ENCODE assay signal across 19 cellular contexts in the genomic region with DNA sequence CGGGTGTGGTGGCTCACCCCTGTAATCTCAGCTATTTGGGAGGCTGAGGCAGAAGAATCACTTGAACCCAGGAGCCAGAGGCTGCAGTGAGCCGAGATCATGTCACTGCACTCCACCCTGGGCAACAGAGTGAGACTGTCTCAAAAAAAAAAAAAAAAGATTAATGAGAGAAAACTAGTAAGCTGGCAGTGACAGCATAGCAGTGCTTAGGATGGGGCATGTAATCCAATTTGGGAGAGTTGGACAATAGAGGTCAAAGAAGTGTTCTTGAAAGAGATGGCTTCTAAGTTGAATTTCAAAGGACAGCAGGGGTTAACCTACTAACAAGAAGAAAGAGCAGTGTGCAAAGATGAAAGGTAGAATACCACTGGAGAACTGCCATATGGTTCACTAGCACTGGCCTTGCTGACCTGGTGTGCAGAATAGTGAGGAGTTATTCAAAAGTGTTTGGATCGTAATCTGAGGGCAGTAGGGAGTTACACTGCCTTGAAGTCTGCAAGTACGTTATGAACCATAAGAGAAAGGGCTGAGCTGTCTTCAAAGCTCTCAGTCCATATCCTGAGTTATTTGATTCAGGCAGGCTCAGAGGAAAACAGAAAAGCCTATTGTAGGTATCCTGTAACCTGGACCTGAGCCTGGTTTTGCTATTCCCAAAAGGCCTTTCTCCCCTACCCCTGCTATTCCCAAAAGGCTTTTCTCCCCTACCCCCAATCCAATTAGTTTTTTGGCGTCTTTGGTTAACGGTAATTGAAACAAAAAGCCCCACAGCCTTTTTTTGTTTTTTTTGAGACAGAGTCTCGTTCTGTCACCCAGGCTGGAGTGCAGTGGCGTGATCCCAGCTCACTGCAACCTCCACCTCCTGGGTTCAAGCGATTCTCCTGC. TPM values are rescaled to one million over a fixed set of nuclear protein-coding genes. Genes with fewer than 3 reads are reported as not detected.
DNase-seq lines count a peak whose midpoint lies in the region; FAIRE-seq and TF ChIP-seq lines count a peak whose summit lies in the region.
"Had no signal": no experiment of that assay in that cellular context is flagged by ENCODE, and none has a peak within 500 bp of the region (broad histone marks: within the 10 kb centered on the region; RNA-seq: fewer than 3 reads in every experiment).

No MANE protein-coding gene starts in this region.

- H3K36me3 Mint-ChIP-seq in T-helper 2 cell treated with Interferon-gamma antibody and Interleukin-4, amounts not matched to agents 5 μg/mL and 100 μg/mL, for 36 hours (ENCODE audit: low read depth) = peaks cover 28% of the 10 kb centered on the region

- no peak for DNase-seq in T-helper 2 cell treated with Interferon-gamma antibody and Interleukin-4, amounts not matched to agents 5 μg/mL and 100 μg/mL, for 36 hours (ENCODE audit: low spot score)
- DNase-seq in T-helper 2 cell = no peak
- peak; percentile 36 for DNase-seq in D341Med (ENCODE audit: low spot score)
- DNase-seq in RWPE1 (ENCODE audit: low spot score) = no peak
- no peak for DNase-seq in cerebellar cortex (ENCODE audit: low spot score)
- no peak for DNase-seq in GM12892 (ENCODE audit: insufficient read length)
- DNase-seq in SHP77 (lab: John Stamatoyannopoulos, UW) = no peak
- DNase-seq: activated CD4-positive, alpha-beta T cell treated with anti-CD3 and anti-CD28 coated beads for 48 hours; activated gamma-delta T cell treated with Interleukin-2 at 50 U/mL for 16 hours; Caco-2; foreskin keratinocyte; NCI-H1105; Peyer's patch; stimulated activated CD4-positive, alpha-beta T cell treated with anti-CD3 and anti-CD28 coated beads, Interleukin-4, amount 100 ng/mL, for 24 hours; T-helper 17 cell had no signal

- peaks cover 8% of the 10 kb centered on the region for H3K4me1 ChIP-seq in iPS-15b (ENCODE audit: control insufficient read depth, insufficient read depth, low read length)
- H3K4me1 ChIP-seq: Caco-2 had no signal

- no peaks in the 10 kb centered on the region for H3K27me3 Mint-ChIP-seq in T-helper 2 cell treated with Interferon-gamma antibody and Interleukin-4, amounts not matched to agents 5 μg/mL and 100 μg/mL, for 36 hours (ENCODE audit: low read depth)
- H3K27me3 Mint-ChIP-seq: T-helper 17 cell had no signal

- CTCF ChIA-PET in RWPE1 (lab: Yijun Ruan, JAX) = interaction anchor here (0.6 kb wide), 1 partner anchor 30 kb away, joined by 4 read pairs; no protein-coding TSS in a partner anchor

- peak overlapping the region; percentile 28 for H3K27ac ChIP-seq in RWPE1
- H3K27ac ChIP-seq: foreskin keratinocyte, Peyer's patch had no signal

- no peak for FAIRE-seq in GM12892 (lab: Jason Lieb, UNC)
- FAIRE-seq: A204.1 had no signal

- no peaks in the 10 kb centered on the region for H3K9me3 Mint-ChIP-seq in T-helper 2 cell treated with Interferon-gamma antibody and Interleukin-4, amounts not matched to agents 5 μg/mL and 100 μg/mL, for 36 hours

- no peak for TF ChIP-seq CTCF in RWPE1 (conservative IDR thresholded peaks at IDR 0.05; ENCODE audit: low read depth)

- no peaks in the 10 kb centered on the region for H3K27me3 ChIP-seq in iPS-15b (ENCODE audit: control insufficient read depth, insufficient read depth, low read length)
- H3K27me3 ChIP-seq: foreskin keratinocyte, Peyer's patch had no signal

- no peak overlapping the region for H3K4me3 ChIP-seq in iPS-15b (ENCODE audit: low read depth, low read length)
- H3K4me3 ChIP-seq: lung, Peyer's patch had no signal

- POLR2A ChIA-PET in RWPE1 (lab: Yijun Ruan, JAX; ENCODE audit: low non-redundant PET) = interaction anchor here (0.5 kb wide), 1 partner anchor 151 kb away, joined by 3 read pairs; no protein-coding TSS in a partner anchor

- peaks cover 33% of the 10 kb centered on the region for H3K4me1 Mint-ChIP-seq in T-helper 2 cell treated with Interferon-gamma antibody and Interleukin-4, amounts not matched to agents 5 μg/mL and 100 μg/mL, for 36 hours (ENCODE audit: low read depth)

- H3K9me3 ChIP-seq in iPS-15b (ENCODE audit: control insufficient read depth, insufficient read depth, low read length) = no peaks in the 10 kb centered on the region
- H3K9me3 ChIP-seq: Caco-2, Peyer's patch had no signal

- H3K9ac ChIP-seq in iPS-15b (ENCODE audit: low read depth, low read length) = peak overlapping the region; percentile 37

- H3K36me3 ChIP-seq in iPS-15b (ENCODE audit: control insufficient read depth, insufficient read depth, low read length) = peaks cover 6% of the 10 kb centered on the region

- H3K4me3 Mint-ChIP-seq in T-helper 2 cell treated with Interferon-gamma antibody and Interleukin-4, amounts not matched to agents 5 μg/mL and 100 μg/mL, for 36 hours = peak overlapping the region; percentile 6
- H3K4me3 Mint-ChIP-seq: T-helper 17 cell had no signal

- no peak for TF ChIP-seq POLR2A in GM12892 (IDR thresholded peaks at IDR 0.05; ENCODE audit: low read depth, low read length)

- peak overlapping the region; percentile 58 for H3K27ac Mint-ChIP-seq in T-helper 2 cell treated with Interferon-gamma antibody and Interleukin-4, amounts not matched to agents 5 μg/mL and 100 μg/mL, for 36 hours

RNA-seq across cellular contexts. Expression of gene XPOT, which starts 3.4 kb away (rescaled TPM):
- 54.8 TPM for polyA plus RNA-seq in GM12892 (2012; ENCODE audit: missing spikeins)

RNA-seq across cellular contexts. Expression of gene C12orf56, which starts 17.0 kb away (rescaled TPM):
- polyA plus RNA-seq in GM12892 (2012; ENCODE audit: missing spikeins) = 0.06 TPM
- polyA plus RNA-seq: neural cell had no signal

RNA-seq across cellular contexts. Expression of gene TBK1, which starts 44.3 kb away (rescaled TPM):
- 32.7 TPM for polyA plus RNA-seq in GM12892 (2012; ENCODE audit: missing spikeins)
